Comparison of ENCODE assay signal across 13 cellular contexts in genomic region chr14:39974036-39974435, GRCh38.
A peak's percentile ranks its signal among the peaks of the same experiment; 100 is the strongest.
DNase-seq lines count a peak whose midpoint lies in the region; ATAC-seq and TF ChIP-seq lines count a peak whose summit lies in the region.
"Had no signal": no experiment of that assay in that cellular context is flagged by ENCODE, and none has a peak within 500 bp of the region (broad histone marks: within the 10 kb centered on the region; RNA-seq: fewer than 3 reads in every experiment).

No MANE protein-coding gene starts in this region.

- H3K14ac ChIP-seq in trophoblast cell (ENCODE audit: low read length), result no peak overlapping the region

- TF ChIP-seq CTCF in uterus (IDR thresholded peaks at IDR 0.05), result no peak

- ATAC-seq in GM19035 (IDR thresholded peaks at IDR 0.05; ENCODE audit: unreplicated experiment) (peak; percentile 87), GM21825 (IDR thresholded peaks at IDR 0.05; ENCODE audit: unreplicated experiment) (peak; percentile 98), HG03175 (IDR thresholded peaks at IDR 0.05; ENCODE audit: unreplicated experiment) (peak; percentile 99), left colon (no peak)
- ATAC-seq: activated CD8-positive, alpha-beta memory T cell treated with anti-CD3 and anti-CD28 coated beads, Interleukin-2, amount 10 ng/mL, durations not matched to agents 7 days and 5 days; CD8-positive, alpha-beta T cell; naive thymus-derived CD4-positive, alpha-beta T cell had no signal

- H3K79me2 ChIP-seq in trophoblast cell (ENCODE audit: control insufficient read depth, insufficient read depth, low read length, poor library complexity), result no peaks in the 10 kb centered on the region

- no peaks in the 10 kb centered on the region for H3K27me3 ChIP-seq in trophoblast cell (ENCODE audit: insufficient read depth, low read length)
- H3K27me3 ChIP-seq in uterus, result no peaks in the 10 kb centered on the region

- H2AFZ ChIP-seq in trophoblast cell (ENCODE audit: insufficient read depth, low read length, poor library complexity), result no peak overlapping the region

- no peak overlapping the region for H2AK5ac ChIP-seq in trophoblast cell (ENCODE audit: low read length)

- intact Hi-C loops in uterus (cut with DNase I; ENCODE audit: low total_unique reads), result no loop called here
- intact Hi-C loops in left colon (cut with DNase I, micrococcal nuclease), result no loop called here

- no peaks in the 10 kb centered on the region for H3K79me1 ChIP-seq in trophoblast cell (ENCODE audit: low read length)

- TF ChIP-seq POLR2A in uterus (IDR thresholded peaks at IDR 0.05), result no peak

- H3K4me2 ChIP-seq in trophoblast cell (ENCODE audit: low read length), result no peak overlapping the region

- H3K27ac ChIP-seq in trophoblast cell (ENCODE audit: low read depth, low read length), result no peak overlapping the region
- H3K27ac ChIP-seq in uterus, result no peak overlapping the region
- H3K27ac ChIP-seq in caudate nucleus (ENCODE audit: low read depth, low read length), result no peak overlapping the region
- H3K27ac ChIP-seq: skin epidermis had no signal

- no peak for DNase-seq in trophoblast cell
- DNase-seq in NCI-H1694 treated with DMSO at 0.1 percent for 48 hours (lab: John Stamatoyannopoulos, UW), result no peak
- DNase-seq in uterus, result no peak
- DNase-seq in left colon, result no peak
- no peak for DNase-seq in caudate nucleus (lab: John Stamatoyannopoulos, UW)
- DNase-seq: activated CD8-positive, alpha-beta memory T cell treated with anti-CD3 and anti-CD28 coated beads, Interleukin-2, amount 10 ng/mL, durations not matched to agents 7 days and 5 days; CD8-positive, alpha-beta T cell; naive thymus-derived CD4-positive, alpha-beta T cell; NCI-H2081 had no signal

- H3K18ac ChIP-seq in trophoblast cell (ENCODE audit: low read length), result no peak overlapping the region

- no peak overlapping the region for H3K4ac ChIP-seq in trophoblast cell (ENCODE audit: low read depth, low read length)

- no peak overlapping the region for H4K91ac ChIP-seq in trophoblast cell (ENCODE audit: low read depth, low read length)

- no peak overlapping the region for H3K4me3 ChIP-seq in trophoblast cell (ENCODE audit: low read depth, low read length)
- H3K4me3 ChIP-seq in uterus, result no peak overlapping the region
- H3K4me3 ChIP-seq: skin epidermis had no signal

- H3K9ac ChIP-seq in trophoblast cell (ENCODE audit: low read length), result peak overlapping the region; percentile 39

- peaks cover 0 to 2% of the 10 kb centered on the region in 2 experiments for H3K4me1 ChIP-seq in trophoblast cell (ENCODE audit: control insufficient read depth in 1 of 2, insufficient read depth in 2 of 2, low read length in 2 of 2)
- no peaks in the 10 kb centered on the region for H3K4me1 ChIP-seq in uterus

- no peaks in the 10 kb centered on the region for H3K9me3 ChIP-seq in trophoblast cell (ENCODE audit: insufficient read depth, low read depth, low read length)
- no peaks in the 10 kb centered on the region for H3K9me3 ChIP-seq in uterus

- WGBS in trophoblast cell (ENCODE audit: extremely low coverage, insufficient coverage, insufficient read length), result no CpG with 5 or more reads among the region's 1 CpG

- no peak overlapping the region for H3K23ac ChIP-seq in trophoblast cell (ENCODE audit: low read length)

- H2BK12ac ChIP-seq in trophoblast cell (ENCODE audit: low read length), result no peak overlapping the region

- no peak overlapping the region for H4K8ac ChIP-seq in trophoblast cell (ENCODE audit: low read depth, low read length)

- H2BK120ac ChIP-seq in trophoblast cell (ENCODE audit: insufficient read depth, low read length, poor library complexity), result no peak overlapping the region

- no peak overlapping the region for H2BK5ac ChIP-seq in trophoblast cell (ENCODE audit: low read depth, low read length, poor library complexity)

- H3K36me3 ChIP-seq in trophoblast cell (ENCODE audit: control insufficient read depth in 1 of 2, insufficient read depth in 2 of 2, low read length in 2 of 2) (no peaks in the 10 kb centered on the region), uterus (no peaks in the 10 kb centered on the region)

- no peak overlapping the region for H4K12ac ChIP-seq in trophoblast cell (ENCODE audit: low read depth, low read length)
